In genomic region chr1:182601416-182601786, GRCh38 we compare ENCODE assay signal across 8 cellular contexts. TPM values are rescaled to one million over a fixed set of nuclear protein-coding genes. Genes with fewer than 3 reads are reported as not detected.
DNase-seq lines count a peak whose midpoint lies in the region; ATAC-seq and TF ChIP-seq lines count a peak whose summit lies in the region.

No MANE protein-coding gene starts in this region.

- no peaks in the 10 kb centered on the region for H3K27me3 ChIP-seq in sigmoid colon

- no peaks in the 10 kb centered on the region for H3K36me3 ChIP-seq in sigmoid colon

- no peak for TF ChIP-seq POLR2A in sigmoid colon (IDR thresholded peaks at IDR 0.05)

- peaks cover 0 to 27% (median 23%) of the 10 kb centered on the region in 4 donors for H3K4me1 ChIP-seq in sigmoid colon

- H3K9me3 ChIP-seq in sigmoid colon, result no peaks in the 10 kb centered on the region

- peak; percentile 60 for TF ChIP-seq CTCF in astrocyte of the spinal cord (IDR thresholded peaks at IDR 0.05; ENCODE audit: low read depth, low read length)
- TF ChIP-seq CTCF in sigmoid colon (IDR thresholded peaks at IDR 0.05), result peak; percentile 80 to 89 (median 88)

- H3K4me3 ChIP-seq in astrocyte of the spinal cord (ENCODE audit: low read depth, low read length) (peak overlapping the region; percentile 66), sigmoid colon (peak overlapping the region in 2 of 4 donors; percentile 51 to 54)

- in situ Hi-C loops in ACHN (cut with HindIII; ENCODE audit: low pct_ligation_motif_present, low pct_unique_long_range_greater_than_20kb, low sequenced_read_pairs) (no loop called here), astrocyte of the spinal cord (cut with HindIII; ENCODE audit: low sequenced_read_pairs) (no loop called here)

- H3K27ac ChIP-seq in sigmoid colon, result peak overlapping the region; percentile 10 to 68 (median 38)

- DNase-seq in ACHN (peak; percentile 73), NCI-H2029 treated with DMSO at 0.1 percent for 48 hours (lab: John Stamatoyannopoulos, UW) (peak; percentile 75), T-helper 2 cell (peak in 4 of 5 experiments; percentile 25 to 74 (median 56)), astrocyte of the spinal cord (ENCODE audit: low read depth, low spot score) (peak; percentile 75), hypothalamus (lab: John Stamatoyannopoulos, UW) (peak in 37 of 51 donors; percentile 10 to 88 (median 43)), sigmoid colon (peak; percentile 87)

- ATAC-seq in GM18517 (IDR thresholded peaks at IDR 0.05; ENCODE audit: unreplicated experiment), result peak; percentile 33
- no peak for ATAC-seq in HG03442 (IDR thresholded peaks at IDR 0.05; ENCODE audit: unreplicated experiment)

- TF ChIP-seq EP300 in sigmoid colon (IDR thresholded peaks at IDR 0.05), result no peak

- intact Hi-C loops in sigmoid colon (cut with DNase I), result loop anchor here (1.0 to 5.0 kb wide), 2 partner anchors 184 to 236 kb away; partner anchors contain the start of gene DHX9

- 21 to 26% methylated on average over 6 of the region's 6 CpGs for WGBS in sigmoid colon, 2 donors

RNA-seq across cellular contexts. Expression of gene RGS16, which starts 2.8 kb away (rescaled TPM):
- 10 to 100 TPM in 1 of 4 donors, 1 to 10 TPM in 2, under 1 TPM in 1; 0.83 to 12.4 (median 2.6) TPM for total RNA-seq in sigmoid colon
- 1 to 10 TPM in 2 of 3 donors, under 1 TPM in 1; 0.46 to 4.4 (median 1.2) TPM for polyA plus RNA-seq in sigmoid colon

RNA-seq across cellular contexts. Expression of gene RNASEL, which starts 12.3 kb away (rescaled TPM):
- 1 to 10 TPM; 6.2 to 10.0 (median 7.5) TPM for total RNA-seq in sigmoid colon
- polyA plus RNA-seq in sigmoid colon, result 1 to 10 TPM; 6.0 to 8.1 (median 7.4) TPM
